Comparison of ENCODE assay signal across 16 cellular contexts in genomic region chr7:128837521-128837921, GRCh38. TPM values are rescaled to one million over a fixed set of nuclear protein-coding genes. Genes with fewer than 3 reads are reported as not detected.
A peak's percentile ranks its signal among the peaks of the same experiment; 100 is the strongest.
DNase-seq lines count a peak whose midpoint lies in the region; ATAC-seq and TF ChIP-seq lines count a peak whose summit lies in the region.
"Had no signal": no experiment of that assay in that cellular context is flagged by ENCODE, and none has a peak within 500 bp of the region (broad histone marks: within the 10 kb centered on the region; RNA-seq: fewer than 3 reads in every experiment).

No MANE protein-coding gene starts in this region.

- peaks cover 44% of the 10 kb centered on the region for H3K4me1 ChIP-seq in osteoblast (ENCODE audit: insufficient read depth, low read length)
- H3K4me1 ChIP-seq in tibial artery: peaks cover 0 to 37% (median 25%) of the 10 kb centered on the region in 4 donors

- no peaks in the 10 kb centered on the region for H3K36me3 Mint-ChIP-seq in activated T-helper 17 cell treated with anti-CD3 and anti-CD28 coated beads, Interleukin-2, amount 50 U/mL, for 72 hours (ENCODE audit: low read depth)
- H3K36me3 Mint-ChIP-seq: CD8-positive, alpha-beta memory T cell had no signal

- intact Hi-C loops in Right ventricle myocardium inferior (cut with DNase I) (no loop called here), left ventricle myocardium superior (cut with micrococcal nuclease) (no loop called here), dorsolateral prefrontal cortex (cut with DNase I) (no loop called here), tibial artery (cut with DNase I; ENCODE audit: low total_unique reads) (no loop called here)

- H3K4me3 ChIP-seq in dorsolateral prefrontal cortex: peak overlapping the region in 1 of 59 donors; percentile 26
- no peak overlapping the region for H3K4me3 ChIP-seq in osteoblast (ENCODE audit: insufficient read depth, low read length)
- H3K4me3 ChIP-seq in tibial artery: no peak overlapping the region
- H3K4me3 ChIP-seq: BLaER1 had no signal

- H3K4me3 Mint-ChIP-seq in activated T-helper 17 cell treated with anti-CD3 and anti-CD28 coated beads, Interleukin-2, amount 50 U/mL, for 72 hours: no peak overlapping the region
- H3K4me3 Mint-ChIP-seq: CD8-positive, alpha-beta memory T cell; H9 had no signal

- H3K4me1 Mint-ChIP-seq in activated T-helper 17 cell treated with anti-CD3 and anti-CD28 coated beads, Interleukin-2, amount 50 U/mL, for 72 hours: peaks cover 5% of the 10 kb centered on the region

- no peak overlapping the region for H2AFZ ChIP-seq in osteoblast (ENCODE audit: low read length)

- in situ Hi-C loops in G401 (cut with HindIII; ENCODE audit: low sequenced_read_pairs): no loop called here

- DNase-seq in Right ventricle myocardium inferior (ENCODE audit: missing footprints): peak; percentile 56
- DNase-seq in left ventricle myocardium superior: no peak
- peak in 1 of 10 donors; percentile 39 for DNase-seq in dorsolateral prefrontal cortex
- DNase-seq in osteoblast (ENCODE audit: insufficient read length, low spot score, missing footprints): peak; percentile 65
- DNase-seq in tibial artery: no peak
- DNase-seq in stimulated activated CD8-positive, alpha-beta memory T cell treated with anti-CD3 and anti-CD28 coated beads, Interleukin-4, amount 100 ng/mL, for 48 hours: no peak
- DNase-seq in G401 (ENCODE audit: low spot score): no peak
- DNase-seq: 8988T; CD8-positive, alpha-beta memory T cell; H9; NCI-H1417 treated with DMSO at 0.1 percent for 48 hours; NCI-H2081 treated with DMSO at 0.1 percent for 48 hours; NCI-H2227 treated with DMSO at 0.1 percent for 48 hours; NCI-H526 treated with DMSO at 0.1 percent for 48 hours had no signal

- TF ChIP-seq CTCF in dorsolateral prefrontal cortex (IDR thresholded peaks at IDR 0.05 in 54 of 56, conservative IDR thresholded peaks at IDR 0.05 in 2 of 56; ENCODE audit: low read depth in 1 of 56, partially characterized antibody in 56 of 56) (no peak), osteoblast (IDR thresholded peaks at IDR 0.05; ENCODE audit: extremely low read depth, low read depth, low read length) (no peak), tibial artery (IDR thresholded peaks at IDR 0.05) (no peak)

- H3K27ac Mint-ChIP-seq in activated T-helper 17 cell treated with anti-CD3 and anti-CD28 coated beads, Interleukin-2, amount 50 U/mL, for 72 hours: no peak overlapping the region
- H3K27ac Mint-ChIP-seq: H9 had no signal

- H3K79me2 ChIP-seq in osteoblast (ENCODE audit: insufficient read depth, low read length): peaks cover 75% of the 10 kb centered on the region

- no peaks in the 10 kb centered on the region for H3K9me3 Mint-ChIP-seq in activated T-helper 17 cell treated with anti-CD3 and anti-CD28 coated beads, Interleukin-2, amount 50 U/mL, for 72 hours
- H3K9me3 Mint-ChIP-seq: CD8-positive, alpha-beta memory T cell; H9 had no signal

- peaks cover 79% of the 10 kb centered on the region for H4K20me1 ChIP-seq in osteoblast (ENCODE audit: insufficient read depth, low read length)
- H4K20me1 ChIP-seq: BLaER1 had no signal

- H3K36me3 ChIP-seq in osteoblast (ENCODE audit: insufficient read depth, low read length) (peaks cover 78% of the 10 kb centered on the region), tibial artery (peaks cover 22 to 55% (median 53%) of the 10 kb centered on the region in 3 donors)
- H3K36me3 ChIP-seq: BLaER1 had no signal

- H3K27ac ChIP-seq in dorsolateral prefrontal cortex: peak overlapping the region in 58 of 59 donors; percentile 2 to 99 (median 92)
- H3K27ac ChIP-seq in osteoblast (ENCODE audit: low read depth, low read length): peak overlapping the region; percentile 37
- peak overlapping the region; percentile 3 to 95 for H3K27ac ChIP-seq in tibial artery
- H3K27ac ChIP-seq: BLaER1 had no signal

- H3K27me3 ChIP-seq in dorsolateral prefrontal cortex (no peaks in the 10 kb centered on the region), osteoblast (ENCODE audit: insufficient read depth, low read length) (no peaks in the 10 kb centered on the region), tibial artery (no peaks in the 10 kb centered on the region)
- H3K27me3 ChIP-seq: BLaER1 had no signal

- H3K9me3 ChIP-seq in osteoblast (ENCODE audit: low read depth, low read length) (no peaks in the 10 kb centered on the region), tibial artery (no peaks in the 10 kb centered on the region)
- H3K9me3 ChIP-seq: BLaER1 had no signal

- no peak for ATAC-seq in Right ventricle myocardium inferior
- no peak for ATAC-seq in left ventricle myocardium superior
- ATAC-seq in activated T-helper 17 cell treated with anti-CD3 and anti-CD28 coated beads, Interleukin-2, amount 50 U/mL, for 72 hours (replicated peaks): no peak

- H3K4me2 ChIP-seq in osteoblast (ENCODE audit: insufficient read depth, low read length): no peak overlapping the region
- H3K4me2 ChIP-seq: BLaER1 had no signal

- no peaks in the 10 kb centered on the region for H3K27me3 Mint-ChIP-seq in activated T-helper 17 cell treated with anti-CD3 and anti-CD28 coated beads, Interleukin-2, amount 50 U/mL, for 72 hours
- H3K27me3 Mint-ChIP-seq: CD8-positive, alpha-beta memory T cell had no signal

RNA-seq across cellular contexts. Expression of gene FLNC, which starts 7.3 kb away (rescaled TPM):
- total RNA-seq in Right ventricle myocardium inferior (905 TPM), left ventricle myocardium superior (591 TPM), dorsolateral prefrontal cortex (10 to 100 TPM in 70 of 120 experiments, 1 to 10 TPM in 50; 4.1 to 35.8 (median 10.9) TPM), osteoblast (93.7 and 130 TPM in 2 replicates)
- total RNA-seq in activated T-helper 17 cell treated with anti-CD3 and anti-CD28 coated beads, Interleukin-2, amount 50 U/mL, for 72 hours: under 1 TPM; 0.02 to 0.05 TPM
- 211 and 231 TPM in 2 replicates for total RNA-seq in G401 (2014; rRNA removed; shearing (Covaris generic))
- total RNA-seq: CD8-positive, alpha-beta memory T cell had no signal

RNA-seq across cellular contexts. Expression of gene ATP6V1F, which starts 25.1 kb away (rescaled TPM):
- 128 TPM for total RNA-seq in Right ventricle myocardium inferior
- total RNA-seq in left ventricle myocardium superior: 115 TPM
- total RNA-seq in dorsolateral prefrontal cortex: 100 to 1,000 TPM; 118 to 295 (median 219) TPM
- total RNA-seq in osteoblast: 91.9 and 95.2 TPM in 2 replicates
- 100 to 1,000 TPM in 1 of 2 donors, 10 to 100 TPM in 1; 69.9 to 127 TPM for total RNA-seq in activated T-helper 17 cell treated with anti-CD3 and anti-CD28 coated beads, Interleukin-2, amount 50 U/mL, for 72 hours
- total RNA-seq in G401 (2014; rRNA removed; shearing (Covaris generic)): 221 and 246 TPM in 2 replicates

RNA-seq across cellular contexts. Expression of gene CCDC136, which starts 45.8 kb away (rescaled TPM):
- total RNA-seq in Right ventricle myocardium inferior (6.3 TPM), left ventricle myocardium superior (6.5 TPM), dorsolateral prefrontal cortex (100 to 1,000 TPM in 65 of 120 experiments, 10 to 100 TPM in 55; 53.0 to 145 (median 101) TPM), osteoblast (7.2 and 10.0 TPM in 2 replicates)
- total RNA-seq in activated T-helper 17 cell treated with anti-CD3 and anti-CD28 coated beads, Interleukin-2, amount 50 U/mL, for 72 hours: 10 to 100 TPM; 11.7 to 15.4 TPM
- 11.3 and 15.2 TPM in 2 replicates for total RNA-seq in G401 (2014; rRNA removed; shearing (Covaris generic))

Comparison
In these comparisons a context has a peak if more than half of its experiments do, and no peak if none do; other contexts are left out.
1. DNase-seq: peak in Right ventricle myocardium inferior (single experiment) and osteoblast (single experiment); none in left ventricle myocardium superior (single experiment), tibial artery (0 of 2), stimulated activated CD8-positive, alpha-beta memory T cell treated with anti-CD3 and anti-CD28 coated beads, Interleukin-4, amount 100 ng/mL, for 48 hours (single experiment) and G401 (single experiment).
2. H3K27ac ChIP-seq: peak in every context shown above with its lines; median percentile 92 in dorsolateral prefrontal cortex; 49 in tibial artery; 37 in osteoblast.
3. RNA of gene FLNC, which starts 7.3 kb away (total RNA-seq): 905 TPM in Right ventricle myocardium inferior (single experiment), 591 TPM in left ventricle myocardium superior (single experiment), 211 to 231 TPM in G401, 93.7 to 130 TPM in osteoblast and 4.1 to 35.8 TPM in dorsolateral prefrontal cortex; 0.02 to 0.05 TPM in activated T-helper 17 cell treated with anti-CD3 and anti-CD28 coated beads, Interleukin-2, amount 50 U/mL, for 72 hours; every median in the first group is over 4 times any median in the second.